ENCODE assay signal across 8 cellular contexts in genomic region chrX:24023972-24024664, GRCh38. TPM values are rescaled to one million over a fixed set of nuclear protein-coding genes. Genes with fewer than 3 reads are reported as not detected.
A peak's percentile ranks its signal among the peaks of the same experiment; 100 is the strongest.
DNase-seq lines count a peak whose midpoint lies in the region; ATAC-seq and TF ChIP-seq lines count a peak whose summit lies in the region.

No MANE protein-coding gene starts in this region.

- H3K4me1 ChIP-seq in Karpas-422 (ENCODE audit: low read length) (peaks cover 46% of the 10 kb centered on the region), thoracic aorta (ENCODE audit: control insufficient read depth in 1 of 2, low read depth in 2 of 2) (peaks cover 4 to 7% of the 10 kb centered on the region in 2 donors)

- peaks cover 59% of the 10 kb centered on the region for H3K79me2 ChIP-seq in Karpas-422 (ENCODE audit: low read length)

- H3K4me3 ChIP-seq in Karpas-422 (ENCODE audit: low read length) (peak overlapping the region; percentile 75), kidney epithelial cell (ENCODE audit: low read depth, low read length) (peak overlapping the region; percentile 74), thoracic aorta (peak overlapping the region; percentile 89)

- H3K36me3 ChIP-seq in Karpas-422 (ENCODE audit: insufficient read depth, low read length) (no peaks in the 10 kb centered on the region), kidney epithelial cell (ENCODE audit: control insufficient read depth, insufficient read depth, low read length) (no peaks in the 10 kb centered on the region), thoracic aorta (no peaks in the 10 kb centered on the region)

- H4K20me1 ChIP-seq in Karpas-422 (ENCODE audit: insufficient read depth, low read depth, low read length): peaks cover 8% of the 10 kb centered on the region; the same call in 1 of the 2 replicates

- H3K27me3 ChIP-seq in Karpas-422 (ENCODE audit: low read length) (no peaks in the 10 kb centered on the region), kidney epithelial cell (ENCODE audit: control insufficient read depth, insufficient read depth, low read length) (no peaks in the 10 kb centered on the region), thoracic aorta (replicated peaks; ENCODE audit: insufficient read depth) (no peaks in the 10 kb centered on the region)

- H3K9me3 ChIP-seq in Karpas-422 (ENCODE audit: low read length): no peaks in the 10 kb centered on the region
- no peaks in the 10 kb centered on the region for H3K9me3 ChIP-seq in thoracic aorta

- H3K27ac ChIP-seq in Karpas-422 (ENCODE audit: low read length): peak overlapping the region; percentile 90
- H3K27ac ChIP-seq in thoracic aorta: peak overlapping the region; percentile 84 to 93

- H2AFZ ChIP-seq in Karpas-422 (ENCODE audit: low read length): no peak overlapping the region

- ATAC-seq in thoracic aorta (ENCODE audit: insufficient number of reproducible peaks, low FRiP score, low read depth): no peak
- no peak for ATAC-seq in activated CD4-positive, CD25-positive, alpha-beta regulatory T cell treated with anti-CD3 and anti-CD28 coated beads, Interleukin-2, amount 50 U/mL, for 24 hours

- TF ChIP-seq CTCF in kidney epithelial cell (IDR thresholded peaks at IDR 0.05; ENCODE audit: insufficient read depth, low read length, poor library complexity, severe bottlenecking): no peak
- no peak for TF ChIP-seq CTCF in thoracic aorta (IDR thresholded peaks at IDR 0.05)

- H3K4me2 ChIP-seq in Karpas-422 (ENCODE audit: low read depth, low read length, poor library complexity, severe bottlenecking): peak overlapping the region; percentile 70

- H3K9me2 ChIP-seq in Karpas-422 (replicated peaks; ENCODE audit: insufficient read depth, low read length): no peaks in the 10 kb centered on the region

- peak overlapping the region; percentile 86 for H3K9ac ChIP-seq in Karpas-422 (ENCODE audit: low read length)

- DNase-seq in DMS 273 (lab: John Stamatoyannopoulos, UW; ENCODE audit: unreplicated experiment): peak; percentile 50
- DNase-seq in DMS 273 treated with DMSO at 0.1 percent for 48 hours (lab: John Stamatoyannopoulos, UW): no peak
- DNase-seq in Karpas-422: peak; percentile 72
- peak; percentile 19 for DNase-seq in astrocyte of the hippocampus (ENCODE audit: low read depth, low spot score)
- DNase-seq in kidney epithelial cell (ENCODE audit: low read depth): no peak
- DNase-seq in thoracic aorta (ENCODE audit: low spot score): no peak
- DNase-seq in NOMO-1 treated with dmso at 0.1 percent for 144 hours (lab: John Stamatoyannopoulos, UW; ENCODE audit: unreplicated experiment): no peak

RNA-seq across cellular contexts. Expression of gene KLHL15, which starts 2.9 kb away (rescaled TPM):
- 12.7 and 23.7 TPM in 2 replicates for total RNA-seq in Karpas-422 (2014; rRNA removed; shearing (Covaris generic); ENCODE audit: low replicate concordance)
- total RNA-seq in kidney epithelial cell (4.4 and 4.6 TPM in 2 replicates), thoracic aorta (10 to 100 TPM in 1 of 2 donors, 1 to 10 TPM in 1; 4.7 to 13.1 TPM)

RNA-seq across cellular contexts. Expression of gene EIF2S3, which starts 30.6 kb away (rescaled TPM):
- total RNA-seq in Karpas-422 (2014; rRNA removed; shearing (Covaris generic); ENCODE audit: low replicate concordance): 160 and 198 TPM in 2 replicates
- total RNA-seq in kidney epithelial cell (208 and 234 TPM in 2 replicates), thoracic aorta (100 to 1,000 TPM in 1 of 2 donors, 10 to 100 TPM in 1; 71.5 to 100 TPM)

Comparison
In these comparisons a context has a peak if more than half of its experiments do, and no peak if none do; other contexts are left out.
1. DNase-seq: peak in DMS 273 (single experiment), Karpas-422 (single experiment) and astrocyte of the hippocampus (single experiment); none in DMS 273 treated with DMSO at 0.1 percent for 48 hours (single experiment), kidney epithelial cell (single experiment), thoracic aorta (single experiment) and NOMO-1 treated with dmso at 0.1 percent for 144 hours (single experiment).
2. Peak in every context shown above with its lines, with median percentiles within 50 percentile points of each other: H3K4me3 ChIP-seq.